ENCODE assay signal across 29 cellular contexts in genomic region chr4:111266937-111267336, GRCh38.
"Had no signal": no experiment of that assay in that cellular context is flagged by ENCODE, and none has a peak within 500 bp of the region (broad histone marks: within the 10 kb centered on the region; RNA-seq: fewer than 3 reads in every experiment).

No MANE protein-coding gene starts in this region.

- H3K27ac ChIP-seq: adrenal gland, body of pancreas, breast epithelium had no signal

- H3K9me3 Mint-ChIP-seq: activated CD4-positive, alpha-beta T cell treated with anti-CD3 and anti-CD28 coated beads, Interleukin-2, amount 10 ng/mL, durations not matched to agents 7 days and 5 days; activated naive CD4-positive, alpha-beta T cell treated with anti-CD3 and anti-CD28 coated beads for 36 hours; activated T-cell treated with anti-CD3 and anti-CD28 coated beads, Interleukin-2, amount 50 U/mL, for 4 hours; activated T-helper 1 cell treated with anti-CD3 and anti-CD28 coated beads, Interleukin-12 subunit alpha, Interleukin-12 subunit beta, Interleukin-2, Interleukin-4 antibody, amounts not matched to agents 30 ng/mL and 10 ng/mL and 1 ng/mL, durations not matched to agents 14 hours and 24 hours and 36 hours had no signal

- ATAC-seq: activated CD4-positive, alpha-beta T cell treated with anti-CD3 and anti-CD28 coated beads for 36 hours; activated CD4-positive, CD25-positive, alpha-beta regulatory T cell treated with anti-CD3 and anti-CD28 coated beads, Interleukin-2, amount 50 U/mL, for 24 hours; activated naive CD4-positive, alpha-beta T cell treated with anti-CD3 and anti-CD28 coated beads, Interleukin-2, amount 50 U/mL, for 72 hours; activated T-cell treated with anti-CD3 and anti-CD28 coated beads, Interleukin-2, amount 50 U/mL, for 4 hours; body of pancreas had no signal

- H3K4me3 ChIP-seq: adrenal gland, body of pancreas, breast epithelium had no signal

- H3K27me3 ChIP-seq: adrenal gland, body of pancreas, breast epithelium had no signal

- H3K4me1 ChIP-seq: adrenal gland, body of pancreas, breast epithelium had no signal

- H3K36me3 ChIP-seq: adrenal gland, breast epithelium had no signal

- H3K9me3 ChIP-seq: adrenal gland, body of pancreas, breast epithelium had no signal

- H3K4me3 Mint-ChIP-seq: activated CD4-positive, alpha-beta T cell treated with anti-CD3 and anti-CD28 coated beads for 36 hours; activated CD4-positive, alpha-beta T cell treated with anti-CD3 and anti-CD28 coated beads, Interleukin-2, amount 10 ng/mL, durations not matched to agents 7 days and 5 days; activated naive CD4-positive, alpha-beta T cell treated with anti-CD3 and anti-CD28 coated beads for 36 hours; activated T-cell treated with anti-CD3 and anti-CD28 coated beads, Interleukin-2, amount 50 U/mL, for 4 hours; activated T-helper 1 cell treated with anti-CD3 and anti-CD28 coated beads, Interleukin-12 subunit alpha, Interleukin-12 subunit beta, Interleukin-2, Interleukin-4 antibody, amounts not matched to agents 30 ng/mL and 10 ng/mL and 1 ng/mL, durations not matched to agents 14 hours and 24 hours and 36 hours had no signal

- H3K27ac Mint-ChIP-seq: activated CD4-positive, alpha-beta T cell treated with anti-CD3 and anti-CD28 coated beads for 36 hours; activated CD4-positive, alpha-beta T cell treated with anti-CD3 and anti-CD28 coated beads, Interleukin-2, amount 10 ng/mL, durations not matched to agents 7 days and 5 days; activated naive CD4-positive, alpha-beta T cell treated with anti-CD3 and anti-CD28 coated beads for 36 hours; activated naive CD4-positive, alpha-beta T cell treated with anti-CD3 and anti-CD28 coated beads, Interleukin-2, amount 50 U/mL, for 72 hours; activated T-helper 1 cell treated with anti-CD3 and anti-CD28 coated beads, Interleukin-12 subunit alpha, Interleukin-12 subunit beta, Interleukin-2, Interleukin-4 antibody, amounts not matched to agents 30 ng/mL and 10 ng/mL and 1 ng/mL, durations not matched to agents 14 hours and 24 hours and 36 hours had no signal

- H3K36me3 Mint-ChIP-seq: activated naive CD4-positive, alpha-beta T cell treated with anti-CD3 and anti-CD28 coated beads, Interleukin-2, amount 50 U/mL, for 72 hours had no signal

- DNase-seq: activated CD4-positive, alpha-beta T cell treated with anti-CD3 and anti-CD28 coated beads for 36 hours; activated CD4-positive, alpha-beta T cell treated with anti-CD3 and anti-CD28 coated beads, Interleukin-2, amount 10 ng/mL, durations not matched to agents 7 days and 5 days; activated CD4-positive, alpha-beta T cell treated with anti-CD3 and anti-CD28 coated beads, Interleukin-2, amount 50 U/mL, for 48 hours; activated CD8-positive, alpha-beta memory T cell treated with anti-CD3 and anti-CD28 coated beads, Interleukin-2, amount 50 U/mL, for 4 hours; activated gamma-delta T cell treated with Interleukin-2 at 50 U/mL for 16 hours; activated naive CD4-positive, alpha-beta T cell treated with anti-CD3 and anti-CD28 coated beads for 36 hours; activated T-cell treated with anti-CD3 and anti-CD28 coated beads for 4 hours; activated T-cell treated with anti-CD3 and anti-CD28 coated beads, Interleukin-2, amount 50 U/mL, for 4 hours; adrenal gland; body of pancreas; Karpas-422; NCI-H1092 treated with DMSO at 0.1 percent for 48 hours; NCI-H1417 treated with DMSO at 0.1 percent for 48 hours; NCI-H1694; NCI-H1930; NCI-H2081 treated with DMSO at 0.1 percent for 48 hours; NCI-H510A; NCI-H526; NCI-H748 treated with DMSO at 0.1 percent for 48 hours; OCI-M1; Right ventricle myocardium superior; SW 1271; T-helper 1 cell; T-helper 2 cell; T-helper 9 cell had no signal

- H3K4me1 Mint-ChIP-seq: activated CD4-positive, alpha-beta T cell treated with anti-CD3 and anti-CD28 coated beads for 36 hours; activated CD4-positive, alpha-beta T cell treated with anti-CD3 and anti-CD28 coated beads, Interleukin-2, amount 10 ng/mL, durations not matched to agents 7 days and 5 days had no signal

- H3K27me3 Mint-ChIP-seq: activated CD4-positive, alpha-beta T cell treated with anti-CD3 and anti-CD28 coated beads for 36 hours; activated CD4-positive, alpha-beta T cell treated with anti-CD3 and anti-CD28 coated beads, Interleukin-2, amount 10 ng/mL, durations not matched to agents 7 days and 5 days had no signal
